ENCODE assay signal across 1 cellular context in genomic region chr6:22036267-22036666, GRCh38.
TF ChIP-seq lines count a peak whose summit lies in the region.

No MANE protein-coding gene starts in this region.

TF ChIP-seq in H1, 55 proteins besides CTCF, POLR2A, EP300 and RAD21:
- no peak for TF ChIP-seq SP4 (IDR thresholded peaks at IDR 0.05; ENCODE audit: low read length)
- no peak for TF ChIP-seq JUN (IDR thresholded peaks at IDR 0.05; ENCODE audit: low read depth, low read length)
- TF ChIP-seq EZH2 (IDR thresholded peaks at IDR 0.05; ENCODE audit: low read depth, low read length, severe bottlenecking): no peak
- TF ChIP-seq POLR2AphosphoS5 (IDR thresholded peaks at IDR 0.05; ENCODE audit: low read depth, low read length): no peak
- TF ChIP-seq MAX (IDR thresholded peaks at IDR 0.05): 0 out of 2 replicates have a peak, but pooled peaks have one; percentile 12
- TF ChIP-seq TBP (IDR thresholded peaks at IDR 0.05; ENCODE audit: low read depth, low read length): no peak
- TF ChIP-seq CBX5 (IDR thresholded peaks at IDR 0.05; ENCODE audit: low read depth, low read length): no peak
- TF ChIP-seq RXRA (IDR thresholded peaks at IDR 0.05; ENCODE audit: insufficient read depth, low read depth, low read length): no peak
- no peak for TF ChIP-seq KDM5A (IDR thresholded peaks at IDR 0.05; ENCODE audit: low read length)
